In genomic region chr2:101559576-101559975, GRCh38 we compare ENCODE assay signal across 11 cellular contexts.
DNase-seq lines count a peak whose midpoint lies in the region; ATAC-seq, FAIRE-seq and TF ChIP-seq lines count a peak whose summit lies in the region.
"Had no signal": no experiment of that assay in that cellular context is flagged by ENCODE, and none has a peak within 500 bp of the region (broad histone marks: within the 10 kb centered on the region; RNA-seq: fewer than 3 reads in every experiment).

No MANE protein-coding gene starts in this region.

- no peaks in the 10 kb centered on the region for H4K20me1 ChIP-seq in mammary epithelial cell (ENCODE audit: insufficient read depth, low read length)

- ATAC-seq in heart right ventricle (peak; percentile 68 to 91 (median 86)), pancreas (no peak)

- H3K27me3 ChIP-seq in mammary epithelial cell (ENCODE audit: insufficient read depth, low read length) (no peaks in the 10 kb centered on the region), heart right ventricle (peaks cover 0 to 3% (median 0%) of the 10 kb centered on the region in 7 donors), pancreas (no peaks in the 10 kb centered on the region)
- H3K27me3 ChIP-seq: adrenal gland had no signal

- DNase-seq in EH (ENCODE audit: low read depth): peak; percentile 54
- peak; percentile 72 for DNase-seq in mammary epithelial cell
- DNase-seq in heart right ventricle: peak; percentile 21 to 58
- DNase-seq in renal cortical epithelial cell (ENCODE audit: low read depth): peak; percentile 80
- no peak for DNase-seq in stimulated activated CD4-positive, alpha-beta T cell treated with anti-CD3 and anti-CD28 coated beads, Interleukin-2, amount 100 ng/mL, for 24 hours
- no peak for DNase-seq in Kasumi-1 (lab: John Stamatoyannopoulos, UW)
- DNase-seq in stimulated activated CD8-positive, alpha-beta memory T cell treated with anti-CD3 and anti-CD28 coated beads, Interleukin-4, amount 100 ng/mL, for 48 hours: no peak
- DNase-seq in pancreas: no peak
- DNase-seq: adrenal gland, occipital lobe had no signal

- in situ Hi-C loops in mammary epithelial cell (cut with MboI; ENCODE audit: low sequenced_read_pairs in 2 of 2): no loop called here

- dilution Hi-C loops in mammary epithelial cell (cut with HindIII; ENCODE audit: low sequenced_read_pairs): no loop called here

- FAIRE-seq in pancreas (lab: Jason Lieb, UNC): no peak
- FAIRE-seq: endometrium had no signal

- H3K4me3 ChIP-seq in mammary epithelial cell (replicated peaks in 1 of 3; ENCODE audit: insufficient read depth in 1 of 3, low read depth in 2 of 3, low read length in 3 of 3) (no peak overlapping the region), heart right ventricle (peak overlapping the region in 2 of 10 donors; percentile 11 to 14), pancreas (no peak overlapping the region)
- H3K4me3 ChIP-seq: adrenal gland had no signal

- CTCF ChIA-PET in mammary epithelial cell (lab: Charles Lee; ENCODE audit: low non-redundant PET): no interaction called here

- TF ChIP-seq CTCF in mammary epithelial cell (conservative IDR thresholded peaks at IDR 0.05 in 1 of 2, IDR thresholded peaks at IDR 0.05 in 1 of 2; ENCODE audit: extremely low read depth in 1 of 2, insufficient read depth in 1 of 2, low read depth in 1 of 2, low read length in 2 of 2) (no peak), heart right ventricle (IDR thresholded peaks at IDR 0.05) (no peak), pancreas (IDR thresholded peaks at IDR 0.05) (no peak)

- peak overlapping the region; percentile 72 for H2AFZ ChIP-seq in mammary epithelial cell (ENCODE audit: low read depth, low read length)

- H3K4me1 ChIP-seq in mammary epithelial cell (ENCODE audit: insufficient read depth, low read length) (peaks cover 10% of the 10 kb centered on the region), heart right ventricle (peaks cover 5 to 28% (median 19%) of the 10 kb centered on the region in 9 donors), pancreas (no peaks in the 10 kb centered on the region)
- H3K4me1 ChIP-seq: adrenal gland had no signal

- intact Hi-C loops in mammary epithelial cell (cut with micrococcal nuclease): no loop called here
- intact Hi-C loops in heart right ventricle (cut with DNase I): loop anchor here in 1 of 10 donors (1.0 kb wide), 1 partner anchor 138 kb away; the partner anchor contains the start of gene MAP4K4
- intact Hi-C loops in pancreas (cut with DNase I): no loop called here

- WGBS in mammary epithelial cell (ENCODE audit: low coverage, missing lambda C conversion rate): 12% methylated on average over 5 of the region's 7 CpGs
- 36 to 49% methylated on average over 7 of the region's 7 CpGs for WGBS in heart right ventricle, 2 donors
- 87 to 88% methylated on average over 7 of the region's 7 CpGs for WGBS in pancreas, 2 donors

- H3K36me3 ChIP-seq in mammary epithelial cell (ENCODE audit: insufficient read depth, low read length): no peaks in the 10 kb centered on the region
- H3K36me3 ChIP-seq in heart right ventricle: no peaks in the 10 kb centered on the region
- no peaks in the 10 kb centered on the region for H3K36me3 ChIP-seq in pancreas
- H3K36me3 ChIP-seq: adrenal gland had no signal

- H3K9me3 ChIP-seq in mammary epithelial cell (replicated peaks; ENCODE audit: insufficient read depth, low read length): peaks cover 5% of the 10 kb centered on the region
- peaks cover 0 to 6% (median 0%) of the 10 kb centered on the region in 11 donors for H3K9me3 ChIP-seq in heart right ventricle
- H3K9me3 ChIP-seq in pancreas: no peaks in the 10 kb centered on the region
- H3K9me3 ChIP-seq: adrenal gland had no signal

- no peak overlapping the region for H3K9ac ChIP-seq in mammary epithelial cell (ENCODE audit: insufficient read depth, low read length)

- H3K27ac ChIP-seq in mammary epithelial cell (ENCODE audit: insufficient read depth, low read depth, low read length) (no peak overlapping the region), heart right ventricle (peak overlapping the region; percentile 65 to 88 (median 80)), pancreas (no peak overlapping the region)

- H3K79me2 ChIP-seq in mammary epithelial cell (ENCODE audit: insufficient read depth, low read length): no peaks in the 10 kb centered on the region

- peak overlapping the region; percentile 44 for H3K4me2 ChIP-seq in mammary epithelial cell (ENCODE audit: insufficient read depth, low read depth, low read length)

- BruUV-seq in mammary epithelial cell (replicated peaks; lab: Mats Ljungman, UMichigan): no TSS peak

Comparison
In these comparisons a context has a peak if more than half of its experiments do, and no peak if none do; other contexts are left out.
1. DNase-seq: peak in EH (single experiment), mammary epithelial cell (single experiment), heart right ventricle (2 of 2) and renal cortical epithelial cell (single experiment); none in stimulated activated CD4-positive, alpha-beta T cell treated with anti-CD3 and anti-CD28 coated beads, Interleukin-2, amount 100 ng/mL, for 24 hours (0 of 2), Kasumi-1 (0 of 2), stimulated activated CD8-positive, alpha-beta memory T cell treated with anti-CD3 and anti-CD28 coated beads, Interleukin-4, amount 100 ng/mL, for 48 hours (single experiment) and pancreas (0 of 6).
2. H3K27ac ChIP-seq: peak in heart right ventricle (10 of 10); none in mammary epithelial cell (single experiment) and pancreas (0 of 4).
3. ATAC-seq: peak in heart right ventricle (8 of 8); none in pancreas (0 of 4).